In genomic region chr12:19443585-19443984, GRCh38 we compare ENCODE assay signal across 18 cellular contexts. TPM values are rescaled to one million over a fixed set of nuclear protein-coding genes. Genes with fewer than 3 reads are reported as not detected.
DNase-seq lines count a peak whose midpoint lies in the region; ATAC-seq and TF ChIP-seq lines count a peak whose summit lies in the region.
"Had no signal": no experiment of that assay in that cellular context is flagged by ENCODE, and none has a peak within 500 bp of the region (broad histone marks: within the 10 kb centered on the region; RNA-seq: fewer than 3 reads in every experiment).

No MANE protein-coding gene starts in this region.

- H3K27ac ChIP-seq in BLaER1 treated with 17β-estradiol and CSF1 and Interleukin-3, amounts not matched to agents 10 nM and 100 nM = no peak overlapping the region
- H3K27ac ChIP-seq in HEK293 (ENCODE audit: extremely low read depth, low read depth, low read length) = no peak overlapping the region
- H3K27ac ChIP-seq: A549, HL-60, KMS-11 had no signal

- H3K4me3 Mint-ChIP-seq in activated naive CD8-positive, alpha-beta T cell treated with anti-CD3 and anti-CD28 coated beads for 36 hours = no peak overlapping the region
- peak overlapping the region; percentile 14 for H3K4me3 Mint-ChIP-seq in memory B cell

- intact Hi-C loops in mucosa of descending colon (cut with DNase I, micrococcal nuclease) = no loop called here

- DNase-seq in activated naive CD8-positive, alpha-beta T cell treated with anti-CD3 and anti-CD28 coated beads for 36 hours = no peak
- DNase-seq in memory B cell (ENCODE audit: low spot score in 2 of 2) (no peak), mucosa of descending colon (no peak), NCI-H774 (lab: John Stamatoyannopoulos, UW) (no peak)
- DNase-seq: Calu3, HFFc6, MG63, NCI-H1105, NCI-H1694 treated with DMSO at 0.1 percent for 48 hours, NCI-H345, NCI-H526 treated with DMSO at 0.1 percent for 48 hours had no signal

- H3K36me3 Mint-ChIP-seq in activated naive CD8-positive, alpha-beta T cell treated with anti-CD3 and anti-CD28 coated beads for 36 hours = peaks cover 68% of the 10 kb centered on the region
- peaks cover 6% of the 10 kb centered on the region for H3K36me3 Mint-ChIP-seq in memory B cell

- H3K36me3 ChIP-seq in BLaER1 treated with 17β-estradiol and CSF1 and Interleukin-3, amounts not matched to agents 10 nM and 100 nM = peaks cover 25 to 54% (median 43%) of the 10 kb centered on the region in 11 experiments; a peak in 21 of 22 replicates
- H3K36me3 ChIP-seq in HEK293 (ENCODE audit: control insufficient read depth in 2 of 2, insufficient read depth in 1 of 2, low read length in 2 of 2) = peaks cover 0 to 6% of the 10 kb centered on the region in 2 experiments; a peak in 1 of 3 replicates
- no peaks in the 10 kb centered on the region for H3K36me3 ChIP-seq in mucosa of descending colon (ENCODE audit: low read depth)

- H3K4me1 ChIP-seq in BLaER1 treated with 17β-estradiol and CSF1 and Interleukin-3, amounts not matched to agents 10 nM and 100 nM = peaks cover 10 to 43% (median 15%) of the 10 kb centered on the region in 10 experiments
- H3K4me1 ChIP-seq in HEK293 (ENCODE audit: control insufficient read depth, insufficient read depth, low read length) (peaks cover 3% of the 10 kb centered on the region), mucosa of descending colon (ENCODE audit: low read depth) (peaks cover 10% of the 10 kb centered on the region)

- H3K27me3 Mint-ChIP-seq in activated naive CD8-positive, alpha-beta T cell treated with anti-CD3 and anti-CD28 coated beads for 36 hours = peaks cover 4% of the 10 kb centered on the region
- H3K27me3 Mint-ChIP-seq in memory B cell = no peaks in the 10 kb centered on the region

- no peaks in the 10 kb centered on the region for H3K27me3 ChIP-seq in BLaER1 treated with 17β-estradiol and CSF1 and Interleukin-3, amounts not matched to agents 10 nM and 100 nM
- H3K27me3 ChIP-seq: MG63 had no signal

- H3K27ac Mint-ChIP-seq in activated naive CD8-positive, alpha-beta T cell treated with anti-CD3 and anti-CD28 coated beads for 36 hours = peak overlapping the region; percentile 20
- no peak overlapping the region for H3K27ac Mint-ChIP-seq in memory B cell
- H3K27ac Mint-ChIP-seq: HFFc6 had no signal

- peak overlapping the region in 7 of 11 experiments; percentile 2 to 95 (median 82); a peak in 6 of 22 replicates for H3K4me2 ChIP-seq in BLaER1 treated with 17β-estradiol and CSF1 and Interleukin-3, amounts not matched to agents 10 nM and 100 nM
- H3K4me2 ChIP-seq: KMS-11 had no signal

- no peak for TF ChIP-seq CTCF in HEK293 (tag by site-specific recombination; IDR thresholded peaks at IDR 0.05)
- TF ChIP-seq CTCF in mucosa of descending colon (IDR thresholded peaks at IDR 0.05) = no peak

- peaks cover 56% of the 10 kb centered on the region for H3K4me1 Mint-ChIP-seq in activated naive CD8-positive, alpha-beta T cell treated with anti-CD3 and anti-CD28 coated beads for 36 hours
- peaks cover 31% of the 10 kb centered on the region for H3K4me1 Mint-ChIP-seq in memory B cell

- H3K9me3 ChIP-seq in BLaER1 treated with 17β-estradiol and CSF1 and Interleukin-3, amounts not matched to agents 10 nM and 100 nM (replicated peaks in 1 of 11) = peaks cover 0 to 14% (median 0%) of the 10 kb centered on the region in 11 experiments; a peak in 3 of 22 replicates
- H3K9me3 ChIP-seq in HEK293 (ENCODE audit: control insufficient read depth, insufficient read depth, low read depth, low read length) (no peaks in the 10 kb centered on the region), mucosa of descending colon (no peaks in the 10 kb centered on the region)
- H3K9me3 ChIP-seq: A549, MG63 had no signal

- peaks cover 5% of the 10 kb centered on the region for H3K9me3 Mint-ChIP-seq in activated naive CD8-positive, alpha-beta T cell treated with anti-CD3 and anti-CD28 coated beads for 36 hours
- H3K9me3 Mint-ChIP-seq in memory B cell = no peaks in the 10 kb centered on the region
- H3K9me3 Mint-ChIP-seq: HFFc6 had no signal

- H3K9ac ChIP-seq in BLaER1 treated with 17β-estradiol and CSF1 and Interleukin-3, amounts not matched to agents 10 nM and 100 nM = no peak overlapping the region
- H3K9ac ChIP-seq: KMS-11 had no signal

- ATAC-seq in memory B cell (ENCODE audit: low read depth) (no peak), mucosa of descending colon (no peak), SK-N-SH treated with all-trans-retinoic acid at 6 μM for 48 hours (no peak)
- ATAC-seq: A549, HepG2 had no signal

- peaks cover 62 to 88% (median 79%) of the 10 kb centered on the region in 11 experiments for H4K20me1 ChIP-seq in BLaER1 treated with 17β-estradiol and CSF1 and Interleukin-3, amounts not matched to agents 10 nM and 100 nM

- CTCF ChIA-PET in HEK293 (lab: Yijun Ruan, JAX) = interaction anchor here (0.7 kb wide), 1 partner anchor 1182 kb away, joined by 3 read pairs; no protein-coding TSS in a partner anchor

- H3K4me3 ChIP-seq in BLaER1 treated with 17β-estradiol and CSF1 and Interleukin-3, amounts not matched to agents 10 nM and 100 nM = no peak overlapping the region
- H3K4me3 ChIP-seq in HEK293 (ENCODE audit: low read depth, low read length) (no peak overlapping the region), mucosa of descending colon (no peak overlapping the region)
- H3K4me3 ChIP-seq: A549, MG63 had no signal

- POLR2A ChIA-PET in HEK293 (lab: Yijun Ruan, JAX) = no interaction called here

TF ChIP-seq in HEK293, 187 proteins besides CTCF, POLR2A, EP300 and RAD21:
- TF ChIP-seq GLIS2 (tag by site-specific recombination; IDR thresholded peaks at IDR 0.05) (no peak), ZNF223 (tag by site-specific recombination; IDR thresholded peaks at IDR 0.05) (peak; percentile 85)

TF ChIP-seq in SK-N-SH treated with all-trans-retinoic acid at 6 μM for 48 hours, 23 proteins besides CTCF, POLR2A, EP300 and RAD21:
- TF ChIP-seq TOX (CRISPR knock-in tag; IDR thresholded peaks at IDR 0.05; ENCODE audit: borderline replicate concordance) (no peak), TCF4 (CRISPR knock-in tag; IDR thresholded peaks at IDR 0.05; ENCODE audit: borderline replicate concordance) (no peak)
- TF ChIP-seq, protein P1, sequence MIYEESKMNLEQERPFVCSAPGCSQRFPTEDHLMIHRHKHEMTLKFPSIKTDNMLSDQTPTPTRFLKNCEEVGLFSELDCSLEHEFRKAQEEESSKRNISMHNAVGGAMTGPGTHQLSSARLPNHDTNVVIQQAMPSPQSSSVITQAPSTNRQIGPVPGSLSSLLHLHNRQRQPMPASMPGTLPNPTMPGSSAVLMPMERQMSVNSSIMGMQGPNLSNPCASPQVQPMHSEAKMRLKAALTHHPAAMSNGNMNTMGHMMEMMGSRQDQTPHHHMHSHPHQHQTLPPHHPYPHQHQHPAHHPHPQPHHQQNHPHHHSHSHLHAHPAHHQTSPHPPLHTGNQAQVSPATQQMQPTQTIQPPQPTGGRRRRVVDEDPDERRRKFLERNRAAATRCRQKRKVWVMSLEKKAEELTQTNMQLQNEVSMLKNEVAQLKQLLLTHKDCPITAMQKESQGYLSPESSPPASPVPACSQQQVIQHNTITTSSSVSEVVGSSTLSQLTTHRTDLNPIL (CRISPR knock-in tag; IDR thresholded peaks at IDR 0.05; ENCODE audit: low read depth) = no peak

RNA-seq across cellular contexts. Expression of gene AEBP2, which starts 4.3 kb away (rescaled TPM):
- 10 to 100 TPM; 60.3 to 60.7 TPM for total RNA-seq in activated naive CD8-positive, alpha-beta T cell treated with anti-CD3 and anti-CD28 coated beads for 36 hours
- total RNA-seq in mucosa of descending colon = 10 to 100 TPM; 24.4 to 57.2 (median 27.7) TPM
